ENCODE assay signal across 8 cellular contexts in genomic region chr9:35604578-35605335, GRCh38. TPM values are rescaled to one million over a fixed set of nuclear protein-coding genes. Genes with fewer than 3 reads are reported as not detected.
DNase-seq lines count a peak whose midpoint lies in the region; ATAC-seq and TF ChIP-seq lines count a peak whose summit lies in the region.

Gene TESK1, plus strand, starts transcription at chr9:35605262. Its CDS starts 358 bp downstream, at chr9:35605620.

- peak within 1 kb of the TSS; percentile 99 for H3K27ac Mint-ChIP-seq in chondrocyte (ENCODE audit: unreplicated experiment)

- TF ChIP-seq CTCF in chondrocyte (IDR thresholded peaks at IDR 0.05) = no peak

- H3K36me3 Mint-ChIP-seq in chondrocyte (ENCODE audit: low read depth) = peaks cover 11% of the 10 kb centered on the region

- DNase-seq in NCI-H2107 treated with DMSO at 0.1 percent for 48 hours (lab: John Stamatoyannopoulos, UW; ENCODE audit: unreplicated experiment) (peak; percentile 45), NCI-H2107 (lab: John Stamatoyannopoulos, UW) (no peak), NCI-H2171 treated with DMSO at 0.1 percent for 48 hours (lab: John Stamatoyannopoulos, UW) (peak; percentile 23), chondrocyte (ENCODE audit: low spot score) (peak; percentile 89), kidney glomerular epithelial cell (lab: John Stamatoyannopoulos, UW) (peak; percentile 42)
- peak; percentile 67 to 83 for DNase-seq in activated CD4-positive, alpha-beta T cell treated with anti-CD3 and anti-CD28 coated beads for 24 hours (ENCODE audit: low read depth in 2 of 2)
- peak; percentile 91 for DNase-seq in stimulated activated CD4-positive, alpha-beta T cell treated with anti-CD3 and anti-CD28 coated beads, Interleukin-15, amount 100 ng/mL, for 24 hours

- H3K9me3 Mint-ChIP-seq in chondrocyte (ENCODE audit: low read depth) = no peaks in the 10 kb centered on the region

- ATAC-seq in HG02973 (IDR thresholded peaks at IDR 0.05; ENCODE audit: unreplicated experiment) = peak; percentile 41

- peak within 1 kb of the TSS; percentile 87 for H3K4me3 Mint-ChIP-seq in chondrocyte (ENCODE audit: unreplicated experiment)

- H3K27me3 Mint-ChIP-seq in chondrocyte (ENCODE audit: low read depth) = no peaks in the 10 kb centered on the region

- H3K4me1 Mint-ChIP-seq in chondrocyte (ENCODE audit: low read depth) = peaks cover 37% of the 10 kb centered on the region

RNA-seq across cellular contexts. Expression of gene TESK1, which starts in this region (rescaled TPM):
- total RNA-seq in chondrocyte = 50.7 to 54.7 TPM (median 54.3 TPM) in 3 replicates
